Comparison of ENCODE assay signal across 8 cellular contexts in genomic region chr1:904271-904950, GRCh38. TPM values are rescaled to one million over a fixed set of nuclear protein-coding genes. Genes with fewer than 3 reads are reported as not detected.
DNase-seq lines count a peak whose midpoint lies in the region; ATAC-seq, FAIRE-seq and TF ChIP-seq lines count a peak whose summit lies in the region.

No MANE protein-coding gene starts in this region.

- H3K9me3 ChIP-seq in A549 (no peaks in the 10 kb centered on the region), SK-N-SH (no peaks in the 10 kb centered on the region), upper lobe of right lung (no peaks in the 10 kb centered on the region)

- H3K4me1 ChIP-seq in A549 (peaks cover 37% of the 10 kb centered on the region), SK-N-SH (ENCODE audit: control insufficient read depth in 1 of 2, insufficient read depth in 2 of 2, low read depth in 1 of 2, low read length in 1 of 2) (peaks cover 0 to 18% of the 10 kb centered on the region in 2 experiments; a peak in 1 of 4 replicates), upper lobe of right lung (peaks cover 15% of the 10 kb centered on the region)

- H3K27ac Mint-ChIP-seq in activated naive CD4-positive, alpha-beta T cell treated with anti-CD3 and anti-CD28 coated beads for 36 hours: no peak overlapping the region

- in situ Hi-C loops in GM13977 (cut with MboI; ENCODE audit: low pct_unique_long_range_greater_than_20kb, low sequenced_read_pairs, unreplicated experiment): no loop called here

- H3K27me3 ChIP-seq in SK-N-SH (ENCODE audit: insufficient read depth): no peaks in the 10 kb centered on the region
- peaks cover 9% of the 10 kb centered on the region for H3K27me3 ChIP-seq in upper lobe of right lung

- TF ChIP-seq EP300 in A549 (IDR thresholded peaks at IDR 0.05): no peak
- no peak for TF ChIP-seq EP300 in SK-N-SH (IDR thresholded peaks at IDR 0.05; ENCODE audit: borderline replicate concordance in 1 of 2, low read depth in 1 of 2, low read length in 1 of 2)

- ATAC-seq in A549: peak; percentile 76 to 82
- ATAC-seq in upper lobe of right lung: peak; percentile 94

- peak in 1 of 2 experiments; percentile 77 for DNase-seq in A549 (ENCODE audit: low read depth in 1 of 2, low spot score in 1 of 2)
- DNase-seq in GM13977 (ENCODE audit: low spot score): peak; percentile 96
- peak; percentile 67 to 79 for DNase-seq in Kasumi-1 (lab: John Stamatoyannopoulos, UW)
- DNase-seq in SK-N-SH: peak; percentile 93
- DNase-seq in activated naive CD4-positive, alpha-beta T cell treated with anti-CD3 and anti-CD28 coated beads for 36 hours: peak; percentile 83
- peak; percentile 84 for DNase-seq in glomerular visceral epithelial cell (ENCODE audit: extremely low spot score)
- DNase-seq in posterior cingulate gyrus: peak in 9 of 10 donors; percentile 60 to 96 (median 78)
- DNase-seq in upper lobe of right lung: peak; percentile 92

- H3K27me3 Mint-ChIP-seq in activated naive CD4-positive, alpha-beta T cell treated with anti-CD3 and anti-CD28 coated beads for 36 hours (ENCODE audit: low read depth): peaks cover 39% of the 10 kb centered on the region

- TF ChIP-seq RAD21 in A549 (conservative IDR thresholded peaks at IDR 0.05 in 1 of 2, IDR thresholded peaks at IDR 0.05 in 1 of 2): peak; percentile 64 to 86
- peak; percentile 82 for TF ChIP-seq RAD21 in SK-N-SH (IDR thresholded peaks at IDR 0.05; ENCODE audit: low read length)

- H3K9me3 Mint-ChIP-seq in activated naive CD4-positive, alpha-beta T cell treated with anti-CD3 and anti-CD28 coated beads for 36 hours: peaks cover 1% of the 10 kb centered on the region

- H3K27ac ChIP-seq in A549 (peak overlapping the region; percentile 93), SK-N-SH (ENCODE audit: low read depth in 2 of 2, low read length in 1 of 2) (no peak overlapping the region; a peak in 1 of 4 replicates), upper lobe of right lung (no peak overlapping the region)

- no peak overlapping the region for H3K9ac ChIP-seq in SK-N-SH

- TF ChIP-seq CTCF in A549 (IDR thresholded peaks at IDR 0.05): peak; percentile 72
- peak; percentile 99 for TF ChIP-seq CTCF in GM13977 (IDR thresholded peaks at IDR 0.05; ENCODE audit: extremely low read depth, insufficient read depth, missing control alignments)
- peak; percentile 62 for TF ChIP-seq CTCF in SK-N-SH (IDR thresholded peaks at IDR 0.05)
- peak; percentile 94 for TF ChIP-seq CTCF in upper lobe of right lung (IDR thresholded peaks at IDR 0.05)

- peak; percentile 32 for TF ChIP-seq POLR2A in A549 (IDR thresholded peaks at IDR 0.05; ENCODE audit: low read length)

- WGBS in A549 (ENCODE audit: missing lambda C conversion rate): no CpG with 5 or more reads among the region's 92 CpGs
- WGBS in SK-N-SH (ENCODE audit: low lambda C conversion rate): 0% methylated on average over 10 of the region's 92 CpGs

- intact Hi-C loops in activated naive CD4-positive, alpha-beta T cell treated with anti-CD3 and anti-CD28 coated beads for 36 hours (cut with micrococcal nuclease): loop anchor here (1.0 to 5.0 kb wide), 3 partner anchors 18 to 72 kb away; partner anchors contain the start of gene SAMD11
- intact Hi-C loops in posterior cingulate gyrus (cut with DNase I): loop anchor here (5.0 kb wide), 1 partner anchor 98 kb away; the partner anchor contains the start of gene HES4
- intact Hi-C loops in upper lobe of right lung (cut with DNase I): loop anchor here (10.0 kb wide), 1 partner anchor 60 kb away; the partner anchor contains the start of genes KLHL17 and PLEKHN1

- peak overlapping the region; percentile 95 for H3K4me2 ChIP-seq in A549
- peak overlapping the region; percentile 24; the same call in 1 of the 2 replicates for H3K4me2 ChIP-seq in SK-N-SH

- H3K79me2 ChIP-seq in SK-N-SH (ENCODE audit: insufficient read depth): no peaks in the 10 kb centered on the region

- peaks cover 6% of the 10 kb centered on the region for H3K4me1 Mint-ChIP-seq in activated naive CD4-positive, alpha-beta T cell treated with anti-CD3 and anti-CD28 coated beads for 36 hours (ENCODE audit: low read depth)

- FAIRE-seq in A549 (lab: Jason Lieb, UNC): no peak

- H3K4me3 Mint-ChIP-seq in activated naive CD4-positive, alpha-beta T cell treated with anti-CD3 and anti-CD28 coated beads for 36 hours: peak overlapping the region; percentile 72

- CTCF ChIA-PET in A549 (lab: Yijun Ruan, JAX): interaction anchor here (0.6 to 5.0 kb wide), 15 partner anchors 9 to 97 kb away, joined by 3 to 53 read pairs (median 5); partner anchors contain the start of gene NOC2L
- CTCF ChIA-PET in SK-N-SH (lab: Yijun Ruan, JAX): interaction anchor here (0.7 to 4.7 kb wide), 26 partner anchors 9 to 100 kb away, joined by 3 to 125 read pairs (median 7); partner anchors contain the start of genes NOC2L and SAMD11
- CTCF ChIA-PET in activated naive CD4-positive, alpha-beta T cell treated with anti-CD3 and anti-CD28 coated beads for 36 hours (lab: Charles Lee): interaction anchor here (1.1 to 2.1 kb wide), 3 partner anchors 36 to 78 kb away, joined by 5 to 11 read pairs (median 9); partner anchors contain the start of gene PERM1

- peak overlapping the region; percentile 52 for H3K4me3 ChIP-seq in A549
- peak overlapping the region; percentile 42 to 44; a peak in 3 of 4 replicates for H3K4me3 ChIP-seq in SK-N-SH (ENCODE audit: low read depth in 2 of 2, low read length in 1 of 2)
- peak overlapping the region; percentile 45 for H3K4me3 ChIP-seq in upper lobe of right lung

- POLR2A ChIA-PET in A549 (lab: Yijun Ruan, JAX) (interaction anchor here (0.7 kb wide), 1 partner anchor 160 kb away, joined by 4 read pairs; no protein-coding TSS in a partner anchor), SK-N-SH (lab: Yijun Ruan, JAX) (interaction anchor here (0.7 to 2.4 kb wide), 5 partner anchors 15 to 72 kb away, joined by 4 to 13 read pairs (median 6); no protein-coding TSS in a partner anchor)

- H3K36me3 Mint-ChIP-seq in activated naive CD4-positive, alpha-beta T cell treated with anti-CD3 and anti-CD28 coated beads for 36 hours (ENCODE audit: low read depth): no peaks in the 10 kb centered on the region

- H3K36me3 ChIP-seq in SK-N-SH (replicated peaks in 1 of 2; ENCODE audit: control insufficient read depth in 1 of 2, insufficient read depth in 2 of 2, low read length in 1 of 2) (no peaks in the 10 kb centered on the region), upper lobe of right lung (no peaks in the 10 kb centered on the region)

- no peaks in the 10 kb centered on the region for H3K9me2 ChIP-seq in SK-N-SH

- no peaks in the 10 kb centered on the region for H4K20me1 ChIP-seq in SK-N-SH (ENCODE audit: insufficient read depth)

- H3F3A ChIP-seq in SK-N-SH (replicated peaks; ENCODE audit: insufficient read depth): no peaks in the 10 kb centered on the region

- no peak overlapping the region for H2AFZ ChIP-seq in SK-N-SH (ENCODE audit: low read depth)

TF ChIP-seq in A549, 52 proteins besides CTCF, POLR2A, EP300 and RAD21 (continues in another document):
- peak in 1 of 2 experiments; percentile 51; a peak in 1 of 5 replicates for TF ChIP-seq JUN (IDR thresholded peaks at IDR 0.05)
- peak; percentile 75; the same call in 1 of the 2 replicates for TF ChIP-seq MYC (IDR thresholded peaks at IDR 0.05; ENCODE audit: borderline replicate concordance, low read length)
- no peak for TF ChIP-seq FOSB (CRISPR knock-in tag; IDR thresholded peaks at IDR 0.05)
- peak; percentile 41; the same call in 1 of the 2 replicates for TF ChIP-seq PHF8 (IDR thresholded peaks at IDR 0.05; ENCODE audit: borderline replicate concordance, low read depth)

TF ChIP-seq in SK-N-SH, 30 proteins besides CTCF, POLR2A, EP300 and RAD21 (continues in another document):
- TF ChIP-seq, protein P1, sequence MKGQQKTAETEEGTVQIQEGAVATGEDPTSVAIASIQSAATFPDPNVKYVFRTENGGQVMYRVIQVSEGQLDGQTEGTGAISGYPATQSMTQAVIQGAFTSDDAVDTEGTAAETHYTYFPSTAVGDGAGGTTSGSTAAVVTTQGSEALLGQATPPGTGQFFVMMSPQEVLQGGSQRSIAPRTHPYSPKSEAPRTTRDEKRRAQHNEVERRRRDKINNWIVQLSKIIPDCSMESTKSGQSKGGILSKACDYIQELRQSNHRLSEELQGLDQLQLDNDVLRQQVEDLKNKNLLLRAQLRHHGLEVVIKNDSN (IDR thresholded peaks at IDR 0.05; ENCODE audit: borderline replicate concordance, low read depth): no peak

RNA-seq across cellular contexts. Expression of gene SAMD11, which starts 19.3 kb away (rescaled TPM):
- polyA plus RNA-seq in A549 (2011; rRNA removed) (13.3 and 22.4 TPM in 2 replicates), A549 (2017; fragmentation: RNase III; extraction: RNeasy Plus Mini Kit Qiagen cat#74134 plus additional on column Dnase treatment) (32.9 to 52.8 TPM (median 46.2 TPM) in 3 replicates), SK-N-SH (2012; rRNA removed) (2.1 and 3.7 TPM in 2 replicates)
- polyA plus RNA-seq in A549 (2012; cell fraction: cytosol; rRNA removed): 35.9 and 62.6 TPM in 2 replicates
- 122 and 165 TPM in 2 replicates for polyA plus RNA-seq in A549 (2012; cell fraction: nucleus; rRNA removed)
- polyA minus RNA-seq in A549 (2011; rRNA and poly(A)+ RNA removed): 10.7 and 15.8 TPM in 2 replicates
- polyA plus RNA-seq in SK-N-SH (2012; cell fraction: cytosol; rRNA removed): 1.8 and 2.7 TPM in 2 replicates
- polyA plus RNA-seq in SK-N-SH (2012; cell fraction: nucleus; rRNA removed): 16.3 and 25.0 TPM in 2 replicates
- not detected for total RNA-seq in activated naive CD4-positive, alpha-beta T cell treated with anti-CD3 and anti-CD28 coated beads for 36 hours
- total RNA-seq in upper lobe of right lung: 6.0 TPM

RNA-seq across cellular contexts. Expression of gene NOC2L, which starts 54.6 kb away (rescaled TPM):
- polyA plus RNA-seq in A549 (2011; rRNA removed) (41.0 and 48.4 TPM in 2 replicates), A549 (2017; fragmentation: RNase III; extraction: RNeasy Plus Mini Kit Qiagen cat#74134 plus additional on column Dnase treatment) (68.1 to 81.6 TPM (median 73.5 TPM) in 3 replicates), SK-N-SH (2012; rRNA removed) (114 and 124 TPM in 2 replicates)
- 74.3 and 83.6 TPM in 2 replicates for polyA plus RNA-seq in A549 (2012; cell fraction: cytosol; rRNA removed)
- polyA plus RNA-seq in A549 (2012; cell fraction: nucleus; rRNA removed): 144 and 170 TPM in 2 replicates
- polyA minus RNA-seq in A549 (2011; rRNA and poly(A)+ RNA removed): 55.5 and 68.4 TPM in 2 replicates
- 77.5 and 83.1 TPM in 2 replicates for polyA plus RNA-seq in SK-N-SH (2012; cell fraction: cytosol; rRNA removed)
- polyA plus RNA-seq in SK-N-SH (2012; cell fraction: nucleus; rRNA removed): 214 and 215 TPM in 2 replicates
- 100 to 1,000 TPM; 113 to 119 TPM for total RNA-seq in activated naive CD4-positive, alpha-beta T cell treated with anti-CD3 and anti-CD28 coated beads for 36 hours
- 54.5 TPM for total RNA-seq in upper lobe of right lung

RNA-seq across cellular contexts. Expression of gene KLHL17, which starts 56.0 kb away (rescaled TPM):
- polyA plus RNA-seq in A549 (2011; rRNA removed) (5.7 and 8.5 TPM in 2 replicates), A549 (2017; fragmentation: RNase III; extraction: RNeasy Plus Mini Kit Qiagen cat#74134 plus additional on column Dnase treatment) (17.9 to 21.6 TPM (median 18.7 TPM) in 3 replicates), SK-N-SH (2012; rRNA removed) (27.3 and 28.1 TPM in 2 replicates)
- 24.0 and 29.4 TPM in 2 replicates for polyA plus RNA-seq in A549 (2012; cell fraction: cytosol; rRNA removed)
- 322 and 395 TPM in 2 replicates for polyA plus RNA-seq in A549 (2012; cell fraction: nucleus; rRNA removed)
- 1.9 and 2.5 TPM in 2 replicates for polyA minus RNA-seq in A549 (2011; rRNA and poly(A)+ RNA removed)
- polyA plus RNA-seq in SK-N-SH (2012; cell fraction: cytosol; rRNA removed): 3.6 and 5.7 TPM in 2 replicates
- polyA plus RNA-seq in SK-N-SH (2012; cell fraction: nucleus; rRNA removed): 220 and 295 TPM in 2 replicates
- total RNA-seq in activated naive CD4-positive, alpha-beta T cell treated with anti-CD3 and anti-CD28 coated beads for 36 hours: 10 to 100 TPM; 19.4 to 20.2 TPM
- 17.0 TPM for total RNA-seq in upper lobe of right lung

Comparison
In these comparisons a context has a peak if more than half of its experiments do, and no peak if none do; other contexts are left out.
1. H3K27ac ChIP-seq: peak in A549 (2 of 2); none in SK-N-SH (0 of 2) and upper lobe of right lung (single experiment).
2. Of the 12 proteins assayed by ChIP-seq in both A549 and SK-N-SH: peak only in A549: none; only in SK-N-SH: none; in both: CTCF, MAX, RAD21 and SMC3; in neither: 8.
3. Peak in every context shown above with its lines, with median percentiles within 50 percentile points of each other: H3K4me3 ChIP-seq and CTCF ChIP-seq.